ENCODE assay signal across 8 cellular contexts in the genomic region with DNA sequence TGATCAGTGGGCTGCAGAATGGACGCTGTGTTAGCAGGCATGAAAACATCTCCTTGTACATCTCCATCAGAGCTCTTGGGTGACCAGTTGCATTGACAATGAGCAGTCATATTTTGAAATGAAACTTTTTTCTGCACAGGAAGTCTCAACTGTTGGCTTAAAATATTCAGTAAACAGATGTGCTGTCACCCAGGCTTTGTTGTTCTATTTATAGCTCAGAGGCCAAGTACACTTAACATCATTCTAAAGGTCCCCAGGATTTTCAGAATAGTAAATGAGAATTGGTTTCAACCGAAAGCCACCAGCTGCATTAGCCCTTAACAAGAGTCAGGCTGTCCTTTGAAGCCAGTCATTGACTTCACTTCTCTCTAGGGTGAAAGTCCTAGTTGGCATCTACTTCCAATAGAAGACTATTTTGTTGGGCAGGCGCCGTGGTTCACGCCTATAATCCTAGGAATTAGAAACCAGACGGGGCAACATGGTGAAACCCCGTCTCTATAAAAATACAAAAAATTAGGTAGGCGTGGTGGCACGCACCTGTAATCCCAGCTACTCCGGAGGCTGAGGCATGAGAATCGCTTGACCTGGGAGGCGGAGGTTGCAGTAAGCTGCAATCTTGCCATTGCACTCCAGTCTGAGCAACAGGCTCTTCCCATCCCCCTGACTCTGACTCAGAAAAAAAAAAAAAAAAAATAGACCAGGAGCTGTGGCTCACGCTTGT. TPM values are rescaled to one million over a fixed set of nuclear protein-coding genes. Genes with fewer than 3 reads are reported as not detected.
DNase-seq lines count a peak whose midpoint lies in the region; ATAC-seq, FAIRE-seq and TF ChIP-seq lines count a peak whose summit lies in the region.

No MANE protein-coding gene starts in this region.

- H3K4me3 Mint-ChIP-seq in activated CD8-positive, alpha-beta T cell treated with anti-CD3 and anti-CD28 coated beads for 36 hours: peak overlapping the region; percentile 45
- no peak overlapping the region for H3K4me3 Mint-ChIP-seq in mesothelial cell of epicardium

- no peak for FAIRE-seq in HTR-8/SVneo (lab: Jason Lieb, UNC)

- H3K27ac Mint-ChIP-seq in activated CD8-positive, alpha-beta T cell treated with anti-CD3 and anti-CD28 coated beads for 36 hours: peak overlapping the region; percentile 91
- H3K27ac Mint-ChIP-seq in mesothelial cell of epicardium: no peak overlapping the region

- intact Hi-C loops in activated CD8-positive, alpha-beta T cell treated with anti-CD3 and anti-CD28 coated beads for 36 hours (cut with micrococcal nuclease): no loop called here

- ATAC-seq in GM19372 (IDR thresholded peaks at IDR 0.05; ENCODE audit: low read depth, unreplicated experiment): peak; percentile 41
- ATAC-seq in HG03139 (IDR thresholded peaks at IDR 0.05; ENCODE audit: unreplicated experiment): peak; percentile 39
- ATAC-seq in activated CD8-positive, alpha-beta T cell treated with anti-CD3 and anti-CD28 coated beads for 36 hours: peak; percentile 40

- CTCF ChIA-PET in activated CD8-positive, alpha-beta T cell treated with anti-CD3 and anti-CD28 coated beads for 36 hours (lab: Charles Lee): interaction anchor here (1.1 to 22.7 kb wide), 8 partner anchors 3 to 446 kb away, joined by 3 to 587 read pairs (median 10); a partner anchor contains a TSS

- peaks cover 75% of the 10 kb centered on the region for H3K4me1 Mint-ChIP-seq in activated CD8-positive, alpha-beta T cell treated with anti-CD3 and anti-CD28 coated beads for 36 hours (ENCODE audit: low read depth)
- peaks cover 3% of the 10 kb centered on the region for H3K4me1 Mint-ChIP-seq in mesothelial cell of epicardium

- POLR2A ChIA-PET in activated CD8-positive, alpha-beta T cell treated with anti-CD3 and anti-CD28 coated beads for 36 hours (lab: Charles Lee): interaction anchor here (0.6 to 9.7 kb wide), 9 partner anchors 8 to 154 kb away, joined by 3 to 161 read pairs (median 4); a partner anchor contains a TSS

- H3K9me3 Mint-ChIP-seq in activated CD8-positive, alpha-beta T cell treated with anti-CD3 and anti-CD28 coated beads for 36 hours: no peaks in the 10 kb centered on the region
- no peaks in the 10 kb centered on the region for H3K9me3 Mint-ChIP-seq in mesothelial cell of epicardium

- DNase-seq in DMS53 treated with DMSO at 0.1 percent for 48 hours (lab: John Stamatoyannopoulos, UW; ENCODE audit: unreplicated experiment): peak; percentile 45
- peak; percentile 70 for DNase-seq in activated CD8-positive, alpha-beta T cell treated with anti-CD3 and anti-CD28 coated beads for 36 hours
- no peak for DNase-seq in NCI-H1436 treated with DMSO at 0.1 percent for 48 hours (lab: John Stamatoyannopoulos, UW)
- no peak for DNase-seq in mesothelial cell of epicardium (ENCODE audit: low spot score in 2 of 2, unreplicated experiment in 2 of 2)
- no peak for DNase-seq in HTR-8/SVneo (ENCODE audit: insufficient read length, low spot score)
- DNase-seq in Ammon's horn (ENCODE audit: low spot score): no peak

- no peak for TF ChIP-seq CTCF in activated CD8-positive, alpha-beta T cell treated with anti-CD3 and anti-CD28 coated beads for 36 hours (IDR thresholded peaks at IDR 0.05)
- no peak for TF ChIP-seq CTCF in mesothelial cell of epicardium (IDR thresholded peaks at IDR 0.05; ENCODE audit: unreplicated experiment)

- peaks cover 5% of the 10 kb centered on the region for H3K27me3 Mint-ChIP-seq in activated CD8-positive, alpha-beta T cell treated with anti-CD3 and anti-CD28 coated beads for 36 hours
- peaks cover 88% of the 10 kb centered on the region for H3K27me3 Mint-ChIP-seq in mesothelial cell of epicardium (ENCODE audit: low read depth)

- peaks cover 6% of the 10 kb centered on the region for H3K36me3 Mint-ChIP-seq in activated CD8-positive, alpha-beta T cell treated with anti-CD3 and anti-CD28 coated beads for 36 hours (ENCODE audit: low read depth)
- H3K36me3 Mint-ChIP-seq in mesothelial cell of epicardium: no peaks in the 10 kb centered on the region

RNA-seq across cellular contexts. Expression of a gene that starts 7.9 kb away (rescaled TPM):
- 10 to 100 TPM; 24.6 to 25.5 TPM for total RNA-seq in activated CD8-positive, alpha-beta T cell treated with anti-CD3 and anti-CD28 coated beads for 36 hours
- 2.9 to 3.1 TPM (median 3.0 TPM) in 3 replicates for total RNA-seq in mesothelial cell of epicardium

RNA-seq across cellular contexts. Expression of a gene that starts 9.1 kb away (rescaled TPM):
- 100 to 1,000 TPM; 236 to 238 TPM for total RNA-seq in activated CD8-positive, alpha-beta T cell treated with anti-CD3 and anti-CD28 coated beads for 36 hours
- total RNA-seq in mesothelial cell of epicardium: 153 to 160 TPM (median 159 TPM) in 3 replicates

RNA-seq across cellular contexts. Expression of a gene that starts 32.0 kb away (rescaled TPM):
- total RNA-seq in activated CD8-positive, alpha-beta T cell treated with anti-CD3 and anti-CD28 coated beads for 36 hours: 100 to 1,000 TPM; 143 TPM
- total RNA-seq in mesothelial cell of epicardium: 142 to 148 TPM (median 146 TPM) in 3 replicates

Comparison
In these comparisons a context has a peak if more than half of its experiments do, and no peak if none do; other contexts are left out.
1. DNase-seq: peak in DMS53 treated with DMSO at 0.1 percent for 48 hours (single experiment) and activated CD8-positive, alpha-beta T cell treated with anti-CD3 and anti-CD28 coated beads for 36 hours (single experiment); none in NCI-H1436 treated with DMSO at 0.1 percent for 48 hours (single experiment), mesothelial cell of epicardium (0 of 2), HTR-8/SVneo (single experiment) and Ammon's horn (single experiment).
2. Peak in every context shown above with its lines, with median percentiles within 50 percentile points of each other: ATAC-seq.